34 cellular contexts compared by ENCODE assay signal in the genomic region with DNA sequence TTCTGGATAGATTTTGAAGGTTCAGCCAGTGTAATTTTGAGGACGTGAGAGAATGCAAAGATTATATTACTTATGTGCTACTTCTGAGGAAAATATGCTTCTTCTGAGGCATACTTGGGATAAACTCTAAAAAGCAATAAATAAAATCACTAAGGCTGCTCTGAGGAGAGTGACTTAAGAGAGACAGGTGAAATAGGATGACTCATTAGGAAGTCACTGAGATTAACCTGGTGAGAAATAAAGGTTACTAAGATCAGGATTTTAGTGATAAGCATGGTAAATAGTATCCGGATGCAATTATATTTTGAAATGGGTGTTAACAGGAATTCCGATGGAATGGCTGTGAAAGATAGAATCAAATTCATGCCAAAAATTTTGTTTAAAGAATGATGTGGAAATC.
"Had no signal": no experiment of that assay in that cellular context is flagged by ENCODE, and none has a peak within 500 bp of the region (broad histone marks: within the 10 kb centered on the region; RNA-seq: fewer than 3 reads in every experiment).

No MANE protein-coding gene starts in this region.

- H3K9me2 ChIP-seq: SK-N-SH had no signal

- H3K9me3 Mint-ChIP-seq: activated CD4-positive, alpha-beta memory T cell treated with anti-CD3 and anti-CD28 coated beads, Interleukin-2, amount 10 ng/mL, durations not matched to agents 7 days and 5 days; activated naive CD4-positive, alpha-beta T cell treated with anti-CD3 and anti-CD28 coated beads, Interleukin-2, amount 10 ng/mL, durations not matched to agents 7 days and 5 days; T-helper 1 cell treated with Interleukin-12 subunit alpha and Interleukin-12 subunit beta and Interleukin-4 antibody, amounts not matched to agents 30 μg/mL and 1 μg/mL, for 36 hours; T-helper 2 cell treated with Interferon-gamma antibody and Interleukin-4, amounts not matched to agents 5 μg/mL and 100 μg/mL, for 36 hours had no signal

- H3K4me1 Mint-ChIP-seq: activated CD4-positive, alpha-beta memory T cell treated with anti-CD3 and anti-CD28 coated beads, Interleukin-2, amount 10 ng/mL, durations not matched to agents 7 days and 5 days; activated CD4-positive, alpha-beta T cell treated with anti-CD3 and anti-CD28 coated beads for 36 hours; activated CD8-positive, alpha-beta memory T cell treated with anti-CD3 and anti-CD28 coated beads, Interleukin-2, amount 10 ng/mL, durations not matched to agents 7 days and 5 days; activated naive CD4-positive, alpha-beta T cell treated with anti-CD3 and anti-CD28 coated beads, Interleukin-2, amount 10 ng/mL, durations not matched to agents 7 days and 5 days; activated naive CD8-positive, alpha-beta T cell treated with anti-CD3 and anti-CD28 coated beads, Interleukin-2, amount 50 U/mL, for 24 hours had no signal

- H3K36me3 Mint-ChIP-seq: activated CD8-positive, alpha-beta memory T cell treated with anti-CD3 and anti-CD28 coated beads, Interleukin-2, amount 10 ng/mL, durations not matched to agents 7 days and 5 days; activated naive CD4-positive, alpha-beta T cell treated with anti-CD3 and anti-CD28 coated beads, Interleukin-2, amount 10 ng/mL, durations not matched to agents 7 days and 5 days; activated naive CD8-positive, alpha-beta T cell; WTC11 had no signal

- H3K9ac ChIP-seq: SK-N-SH had no signal

- H3K27ac ChIP-seq: brain microvascular endothelial cell, cardiac muscle cell, SJSA1 had no signal

- H3K27me3 Mint-ChIP-seq: activated CD4-positive, alpha-beta memory T cell treated with anti-CD3 and anti-CD28 coated beads, Interleukin-2, amount 10 ng/mL, durations not matched to agents 7 days and 5 days; activated CD4-positive, alpha-beta T cell treated with anti-CD3 and anti-CD28 coated beads for 36 hours; activated CD8-positive, alpha-beta memory T cell treated with anti-CD3 and anti-CD28 coated beads, Interleukin-2, amount 10 ng/mL, durations not matched to agents 7 days and 5 days; activated naive CD4-positive, alpha-beta T cell treated with anti-CD3 and anti-CD28 coated beads, Interleukin-2, amount 10 ng/mL, durations not matched to agents 7 days and 5 days; activated naive CD8-positive, alpha-beta T cell; activated naive CD8-positive, alpha-beta T cell treated with anti-CD3 and anti-CD28 coated beads, Interleukin-2, amount 50 U/mL, for 24 hours had no signal

- H3K4me2 ChIP-seq: SK-N-SH had no signal

- H3K4me1 ChIP-seq: Peyer's patch, SJSA1 had no signal

- DNase-seq: activated CD4-positive, alpha-beta memory T cell treated with anti-CD3 and anti-CD28 coated beads, Interleukin-2, amount 10 ng/mL, durations not matched to agents 7 days and 5 days; activated CD4-positive, alpha-beta T cell treated with anti-CD3 and anti-CD28 coated beads for 36 hours; activated CD4-positive, alpha-beta T cell treated with anti-CD3 and anti-CD28 coated beads, Interleukin-2, amount 50 U/mL, for 1 hour; activated CD8-positive, alpha-beta memory T cell treated with anti-CD3 and anti-CD28 coated beads for 24 hours; activated CD8-positive, alpha-beta memory T cell treated with anti-CD3 and anti-CD28 coated beads, Interleukin-2, amount 10 ng/mL, durations not matched to agents 7 days and 5 days; activated CD8-positive, alpha-beta memory T cell treated with anti-CD3 and anti-CD28 coated beads, Interleukin-2, amount 50 U/mL, for 48 hours; activated effector memory CD4-positive, alpha-beta T cell treated with Interleukin-2 at 50 U/mL for 16 hours; activated naive CD4-positive, alpha-beta T cell treated with anti-CD3 and anti-CD28 coated beads, Interleukin-2, amount 10 ng/mL, durations not matched to agents 7 days and 5 days; activated naive CD8-positive, alpha-beta T cell treated with anti-CD3 and anti-CD28 coated beads, Interleukin-2, amount 50 U/mL, for 24 hours; activated T-cell treated with anti-CD3 and anti-CD28 coated beads, Interleukin-2, amount 50 U/mL, for 48 hours; amniotic stem cell; aorta; brain microvascular endothelial cell; Kasumi-1; KBM-7; MG63; MV-4-11; NCI-H1092; NCI-H1436 treated with DMSO at 0.1 percent for 48 hours; NCI-H1694 treated with DMSO at 0.1 percent for 48 hours; NCI-H2029; NCI-H345; NCI-H524 treated with DMSO at 0.1 percent for 48 hours; Peyer's patch; RPMI8226; SHP77 treated with DMSO at 0.1 percent for 48 hours; SK-N-SH had no signal

- ATAC-seq: activated CD4-positive, alpha-beta T cell treated with anti-CD3 and anti-CD28 coated beads for 36 hours; activated CD4-positive, CD25-positive, alpha-beta regulatory T cell treated with anti-CD3 and anti-CD28 coated beads, Interleukin-2, amount 50 U/mL, for 24 hours; activated CD8-positive, alpha-beta memory T cell treated with anti-CD3 and anti-CD28 coated beads, Interleukin-2, amount 10 ng/mL, durations not matched to agents 7 days and 5 days; activated naive CD8-positive, alpha-beta T cell treated with anti-CD3 and anti-CD28 coated beads, Interleukin-2, amount 50 U/mL, for 24 hours; WTC11 had no signal

- H3K27ac Mint-ChIP-seq: activated CD4-positive, alpha-beta memory T cell treated with anti-CD3 and anti-CD28 coated beads, Interleukin-2, amount 10 ng/mL, durations not matched to agents 7 days and 5 days; activated CD4-positive, alpha-beta T cell treated with anti-CD3 and anti-CD28 coated beads for 36 hours; activated CD8-positive, alpha-beta memory T cell treated with anti-CD3 and anti-CD28 coated beads, Interleukin-2, amount 10 ng/mL, durations not matched to agents 7 days and 5 days; activated naive CD4-positive, alpha-beta T cell treated with anti-CD3 and anti-CD28 coated beads, Interleukin-2, amount 10 ng/mL, durations not matched to agents 7 days and 5 days; activated naive CD8-positive, alpha-beta T cell; activated naive CD8-positive, alpha-beta T cell treated with anti-CD3 and anti-CD28 coated beads, Interleukin-2, amount 50 U/mL, for 24 hours; T-helper 1 cell treated with Interleukin-12 subunit alpha and Interleukin-12 subunit beta and Interleukin-4 antibody, amounts not matched to agents 30 μg/mL and 1 μg/mL, for 36 hours; T-helper 2 cell treated with Interferon-gamma antibody and Interleukin-4, amounts not matched to agents 5 μg/mL and 100 μg/mL, for 36 hours; WTC11 had no signal

- H3K36me3 ChIP-seq: brain microvascular endothelial cell, cardiac muscle cell, MG63, Peyer's patch, SJSA1 had no signal

- H3K4me3 ChIP-seq: cardiac muscle cell, MG63, Peyer's patch, SJSA1 had no signal

- H3K9me3 ChIP-seq: MG63, Peyer's patch, SJSA1, SK-N-SH had no signal

- H3K27me3 ChIP-seq: brain microvascular endothelial cell, cardiac muscle cell, MG63, Peyer's patch, SJSA1 had no signal

- H3K4me3 Mint-ChIP-seq: activated CD4-positive, alpha-beta memory T cell treated with anti-CD3 and anti-CD28 coated beads, Interleukin-2, amount 10 ng/mL, durations not matched to agents 7 days and 5 days; activated CD4-positive, alpha-beta T cell treated with anti-CD3 and anti-CD28 coated beads for 36 hours; activated CD8-positive, alpha-beta memory T cell treated with anti-CD3 and anti-CD28 coated beads, Interleukin-2, amount 10 ng/mL, durations not matched to agents 7 days and 5 days; activated naive CD4-positive, alpha-beta T cell treated with anti-CD3 and anti-CD28 coated beads, Interleukin-2, amount 10 ng/mL, durations not matched to agents 7 days and 5 days; activated naive CD8-positive, alpha-beta T cell; activated naive CD8-positive, alpha-beta T cell treated with anti-CD3 and anti-CD28 coated beads, Interleukin-2, amount 50 U/mL, for 24 hours; T-helper 1 cell treated with Interleukin-12 subunit alpha and Interleukin-12 subunit beta and Interleukin-4 antibody, amounts not matched to agents 30 μg/mL and 1 μg/mL, for 36 hours; T-helper 2 cell treated with Interferon-gamma antibody and Interleukin-4, amounts not matched to agents 5 μg/mL and 100 μg/mL, for 36 hours; WTC11 had no signal
